12 cellular contexts compared by ENCODE assay signal in genomic region chr2:29940706-29941105, GRCh38. TPM values are rescaled to one million over a fixed set of nuclear protein-coding genes. Genes with fewer than 3 reads are reported as not detected.
"Had no signal": no experiment of that assay in that cellular context is flagged by ENCODE, and none has a peak within 500 bp of the region (broad histone marks: within the 10 kb centered on the region; RNA-seq: fewer than 3 reads in every experiment).

No MANE protein-coding gene starts in this region.

- H3K36me3 ChIP-seq: right lobe of liver, SJSA1 had no signal

- H3K27ac ChIP-seq: right lobe of liver, SJSA1 had no signal

- DNase-seq: activated CD4-positive, alpha-beta T cell treated with anti-CD3 and anti-CD28 coated beads, Interleukin-2, amount 50 U/mL, for 4 hours; activated CD4-positive, CD25-positive, alpha-beta regulatory T cell treated with anti-CD3 and anti-CD28 coated beads, Interleukin-2, amount 50 U/mL, for 72 hours; activated T-cell treated with anti-CD3 and anti-CD28 coated beads, Interleukin-2, amount 50 U/mL, for 1 hour; foreskin melanocyte; mesenchymal stem cell; posterior cingulate gyrus; right lobe of liver; stimulated activated CD4-positive, alpha-beta T cell treated with anti-CD3 and anti-CD28 coated beads, Interleukin-2, amount 100 ng/mL, for 24 hours; stimulated activated naive CD4-positive, alpha-beta T cell; SW 1271 had no signal

- H3K9me3 ChIP-seq: right lobe of liver, SJSA1 had no signal

- H3K27me3 ChIP-seq: right lobe of liver had no signal

- H3K4me3 ChIP-seq: right lobe of liver, SJSA1 had no signal

- H3K4me1 ChIP-seq: right lobe of liver, SJSA1 had no signal

RNA-seq across cellular contexts. Expression of gene ALK, which starts 19.3 kb away (rescaled TPM):
- total RNA-seq: bronchial epithelial cell, SJSA1 had no signal
